ENCODE assay signal across 10 cellular contexts in genomic region chr2:31219131-31219969, GRCh38. TPM values are rescaled to one million over a fixed set of nuclear protein-coding genes. Genes with fewer than 3 reads are reported as not detected.
A peak's percentile ranks its signal among the peaks of the same experiment; 100 is the strongest.
DNase-seq lines count a peak whose midpoint lies in the region; ATAC-seq and TF ChIP-seq lines count a peak whose summit lies in the region.
"Had no signal": no experiment of that assay in that cellular context is flagged by ENCODE, and none has a peak within 500 bp of the region (broad histone marks: within the 10 kb centered on the region; RNA-seq: fewer than 3 reads in every experiment).

No MANE protein-coding gene starts in this region.

- peak; percentile 68 for DNase-seq in GM06990 (ENCODE audit: extremely low read depth, insufficient read length)
- DNase-seq in fibroblast of peridontal ligament (ENCODE audit: extremely low read depth): peak; percentile 69
- DNase-seq in stimulated activated CD4-positive, alpha-beta T cell treated with anti-CD3 and anti-CD28 coated beads, Interleukin-2, amount 100 ng/mL, for 48 hours: no peak
- DNase-seq in amniotic stem cell (lab: John Stamatoyannopoulos, UW): no peak
- DNase-seq in ovary: no peak
- no peak for DNase-seq in DMS 273 (lab: John Stamatoyannopoulos, UW; ENCODE audit: unreplicated experiment)
- DNase-seq: DND-41, heart left ventricle had no signal

- no peaks in the 10 kb centered on the region for H3K4me1 ChIP-seq in ovary (ENCODE audit: insufficient read depth)

- H3K36me3 ChIP-seq in GM06990 (ENCODE audit: control insufficient read depth, insufficient read depth, low read length) (no peaks in the 10 kb centered on the region), ovary (no peaks in the 10 kb centered on the region)
- H3K36me3 ChIP-seq: heart left ventricle had no signal

- intact Hi-C loops in ovary (cut with DNase I): no loop called here

- H3K9me3 ChIP-seq in ovary: no peaks in the 10 kb centered on the region
- H3K9me3 ChIP-seq: heart left ventricle had no signal

- no peak overlapping the region for H3K27ac ChIP-seq in ovary

- WGBS in ovary, 3 donors: 38 to 43% (median 41%) methylated on average over 11 of the region's 11 CpGs

- no peak for TF ChIP-seq CTCF in GM06990 (IDR thresholded peaks at IDR 0.05; ENCODE audit: insufficient read depth, low read length, poor library complexity, severe bottlenecking)
- TF ChIP-seq CTCF in ovary (IDR thresholded peaks at IDR 0.05): no peak

- H3K4me3 ChIP-seq in GM06990 (replicated peaks; ENCODE audit: low read depth, low read length) (peak overlapping the region; percentile 12; the same call in 1 of the 2 replicates), ovary (no peak overlapping the region)
- H3K4me3 ChIP-seq: heart left ventricle had no signal

- no peak for TF ChIP-seq EP300 in ovary (IDR thresholded peaks at IDR 0.05)

- H3K27me3 ChIP-seq in GM06990 (replicated peaks; ENCODE audit: control insufficient read depth, insufficient read depth, low read length) (no peaks in the 10 kb centered on the region), ovary (no peaks in the 10 kb centered on the region)
- H3K27me3 ChIP-seq: heart left ventricle had no signal

- TF ChIP-seq POLR2A in ovary (IDR thresholded peaks at IDR 0.05): no peak

- ATAC-seq in GM19463 (IDR thresholded peaks at IDR 0.05; ENCODE audit: unreplicated experiment) (peak; percentile 62), HG03175 (IDR thresholded peaks at IDR 0.05; ENCODE audit: unreplicated experiment) (peak; percentile 78)

RNA-seq across cellular contexts. Expression of gene CAPN14, which starts 2.0 kb away (rescaled TPM):
- under 1 TPM in 5 of 7 donors, not detected in 2; 0.05 to 0.23 (median 0.08) TPM for total RNA-seq in ovary
- polyA plus RNA-seq in ovary: under 1 TPM; 0.05 TPM

RNA-seq across cellular contexts. Expression of gene EHD3, which starts 14.6 kb away (rescaled TPM):
- 1 to 10 TPM; 2.9 to 5.8 (median 3.5) TPM for total RNA-seq in ovary
- polyA plus RNA-seq in ovary: 10 to 100 TPM in 1 of 2 donors, 1 to 10 TPM in 1; 2.8 to 10.6 TPM

Comparison
In these comparisons a context has a peak if more than half of its experiments do, and no peak if none do; other contexts are left out.
1. DNase-seq: peak in GM06990 (single experiment) and fibroblast of peridontal ligament (single experiment); none in stimulated activated CD4-positive, alpha-beta T cell treated with anti-CD3 and anti-CD28 coated beads, Interleukin-2, amount 100 ng/mL, for 48 hours (0 of 2), amniotic stem cell (single experiment), ovary (0 of 5) and DMS 273 (single experiment).